ENCODE assay signal across 1 cellular context in the genomic region with DNA sequence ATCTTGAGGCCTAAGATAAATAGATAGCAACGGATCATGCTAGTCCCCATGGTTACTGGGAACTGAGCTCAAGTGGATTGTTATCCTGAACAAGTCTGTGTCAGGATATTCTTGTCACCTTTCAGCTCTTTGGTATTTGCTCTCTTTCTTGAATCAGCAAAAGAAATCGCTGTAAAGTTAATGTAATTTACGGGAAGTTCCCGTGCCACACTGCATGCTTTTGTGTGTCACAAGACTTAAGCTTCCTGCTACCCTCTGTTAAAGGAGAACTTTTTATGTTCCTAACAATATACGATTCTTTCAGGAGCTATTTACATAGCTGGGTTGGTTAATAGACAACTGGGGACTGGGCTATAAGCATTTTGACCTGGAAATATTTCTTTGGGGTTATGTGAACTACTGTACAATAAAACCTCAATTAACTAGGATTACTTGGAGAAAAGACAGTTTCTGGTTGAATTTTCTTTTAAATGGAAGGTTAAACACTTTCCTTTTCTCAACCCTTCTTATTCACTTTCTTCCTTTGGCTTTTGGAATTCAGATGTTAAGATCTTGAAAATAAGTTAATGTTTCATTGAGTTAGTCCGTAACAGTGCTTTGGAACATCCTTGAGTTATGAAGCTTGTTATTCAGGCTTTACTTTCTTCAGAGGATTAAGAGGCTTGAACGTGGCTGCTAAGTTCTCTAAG.
A peak's percentile ranks its signal among the peaks of the same experiment; 100 is the strongest.
TF ChIP-seq lines count a peak whose summit lies in the region.

No MANE protein-coding gene starts in this region.

TF ChIP-seq in HepG2, 621 proteins besides CTCF, POLR2A, EP300 and RAD21 (continued from another document and continues in another):
- TF ChIP-seq ZIK1 (CRISPR knock-in tag; IDR thresholded peaks at IDR 0.05; ENCODE audit: borderline replicate concordance, low read depth) (no peak), GABPA (IDR thresholded peaks at IDR 0.05; ENCODE audit: low read depth, low read length) (no peak), GABPA (CRISPR knock-in tag; IDR thresholded peaks at IDR 0.05; ENCODE audit: low read depth) (peak; percentile 77), MBNL3 (CRISPR knock-in tag; conservative IDR thresholded peaks at IDR 0.05) (no peak), ZNF510 (CRISPR knock-in tag; IDR thresholded peaks at IDR 0.05; ENCODE audit: low read depth) (no peak), ZNF225 (CRISPR knock-in tag; IDR thresholded peaks at IDR 0.05) (no peak), MTF2 (CRISPR knock-in tag; IDR thresholded peaks at IDR 0.05; ENCODE audit: borderline replicate concordance) (no peak), ZNF3 (CRISPR knock-in tag; IDR thresholded peaks at IDR 0.05) (peak; percentile 53; the same call in 1 of the 2 replicates), ZNF772 (CRISPR knock-in tag; IDR thresholded peaks at IDR 0.05) (peak; percentile 90; the same call in 1 of the 2 replicates), NAIF1 (CRISPR knock-in tag; IDR thresholded peaks at IDR 0.05; ENCODE audit: borderline replicate concordance) (peak; percentile 50; the same call in 1 of the 2 replicates), ZNF17 (CRISPR knock-in tag; IDR thresholded peaks at IDR 0.05) (no peak), ERF (CRISPR knock-in tag; IDR thresholded peaks at IDR 0.05) (peak; percentile 98), ZNF12 (CRISPR knock-in tag; IDR thresholded peaks at IDR 0.05) (peak; percentile 86; the same call in 1 of the 2 replicates), NCOA2 (CRISPR knock-in tag; IDR thresholded peaks at IDR 0.05) (peak; percentile 100), ZKSCAN8 (CRISPR knock-in tag; IDR thresholded peaks at IDR 0.05; ENCODE audit: borderline replicate concordance) (peak; percentile 97), ZBTB7B (CRISPR knock-in tag; IDR thresholded peaks at IDR 0.05) (peak; percentile 46; the same call in 1 of the 2 replicates), BCL6 (CRISPR knock-in tag; IDR thresholded peaks at IDR 0.05) (peak; percentile 96), ZNF143 (CRISPR knock-in tag; IDR thresholded peaks at IDR 0.05) (no peak), HNRNPK (IDR thresholded peaks at IDR 0.05; ENCODE audit: low read depth, low read length, poor library complexity, severe bottlenecking) (no peak), HDAC2 (CRISPR knock-in tag; IDR thresholded peaks at IDR 0.05) (peak; percentile 96), ZNF883 (CRISPR knock-in tag; IDR thresholded peaks at IDR 0.05; ENCODE audit: not compliant biosample characterization) (no peak), GABPB1 (CRISPR knock-in tag; IDR thresholded peaks at IDR 0.05) (peak; percentile 72), ZSCAN31 (CRISPR knock-in tag; IDR thresholded peaks at IDR 0.05; ENCODE audit: low read depth) (peak; percentile 77; the same call in 1 of the 2 replicates), CC2D1A (CRISPR knock-in tag; IDR thresholded peaks at IDR 0.05) (no peak), ZNF333 (CRISPR knock-in tag; IDR thresholded peaks at IDR 0.05; ENCODE audit: borderline replicate concordance) (no peak), NKX3-1 (CRISPR knock-in tag; IDR thresholded peaks at IDR 0.05) (peak; percentile 77), ZNF430 (CRISPR knock-in tag; IDR thresholded peaks at IDR 0.05) (peak; percentile 63), HHEX (CRISPR knock-in tag; IDR thresholded peaks at IDR 0.05) (peak; percentile 56; the same call in 1 of the 2 replicates), MIER3 (CRISPR knock-in tag; IDR thresholded peaks at IDR 0.05; ENCODE audit: borderline replicate concordance) (peak; percentile 97; the same call in 1 of the 2 replicates), HNRNPUL1 (IDR thresholded peaks at IDR 0.05; ENCODE audit: low read depth, low read length) (peak; percentile 70; the same call in 1 of the 2 replicates), RFX3 (CRISPR knock-in tag; IDR thresholded peaks at IDR 0.05) (peak; percentile 82), KMT2A (CRISPR knock-in tag; IDR thresholded peaks at IDR 0.05) (peak; percentile 68)
- TF ChIP-seq, protein P1, sequence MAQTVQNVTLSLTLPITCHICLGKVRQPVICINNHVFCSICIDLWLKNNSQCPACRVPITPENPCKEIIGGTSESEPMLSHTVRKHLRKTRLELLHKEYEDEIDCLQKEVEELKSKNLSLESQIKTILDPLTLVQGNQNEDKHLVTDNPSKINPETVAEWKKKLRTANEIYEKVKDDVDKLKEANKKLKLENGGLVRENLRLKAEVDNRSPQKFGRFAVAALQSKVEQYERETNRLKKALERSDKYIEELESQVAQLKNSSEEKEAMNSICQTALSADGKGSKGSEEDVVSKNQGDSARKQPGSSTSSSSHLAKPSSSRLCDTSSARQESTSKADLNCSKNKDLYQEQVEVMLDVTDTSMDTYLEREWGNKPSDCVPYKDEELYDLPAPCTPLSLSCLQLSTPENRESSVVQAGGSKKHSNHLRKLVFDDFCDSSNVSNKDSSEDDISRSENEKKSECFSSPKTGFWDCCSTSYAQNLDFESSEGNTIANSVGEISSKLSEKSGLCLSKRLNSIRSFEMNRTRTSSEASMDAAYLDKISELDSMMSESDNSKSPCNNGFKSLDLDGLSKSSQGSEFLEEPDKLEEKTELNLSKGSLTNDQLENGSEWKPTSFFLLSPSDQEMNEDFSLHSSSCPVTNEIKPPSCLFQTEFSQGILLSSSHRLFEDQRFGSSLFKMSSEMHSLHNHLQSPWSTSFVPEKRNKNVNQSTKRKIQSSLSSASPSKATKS (CRISPR knock-in tag; IDR thresholded peaks at IDR 0.05), result no peak
- TF ChIP-seq, protein P2, sequence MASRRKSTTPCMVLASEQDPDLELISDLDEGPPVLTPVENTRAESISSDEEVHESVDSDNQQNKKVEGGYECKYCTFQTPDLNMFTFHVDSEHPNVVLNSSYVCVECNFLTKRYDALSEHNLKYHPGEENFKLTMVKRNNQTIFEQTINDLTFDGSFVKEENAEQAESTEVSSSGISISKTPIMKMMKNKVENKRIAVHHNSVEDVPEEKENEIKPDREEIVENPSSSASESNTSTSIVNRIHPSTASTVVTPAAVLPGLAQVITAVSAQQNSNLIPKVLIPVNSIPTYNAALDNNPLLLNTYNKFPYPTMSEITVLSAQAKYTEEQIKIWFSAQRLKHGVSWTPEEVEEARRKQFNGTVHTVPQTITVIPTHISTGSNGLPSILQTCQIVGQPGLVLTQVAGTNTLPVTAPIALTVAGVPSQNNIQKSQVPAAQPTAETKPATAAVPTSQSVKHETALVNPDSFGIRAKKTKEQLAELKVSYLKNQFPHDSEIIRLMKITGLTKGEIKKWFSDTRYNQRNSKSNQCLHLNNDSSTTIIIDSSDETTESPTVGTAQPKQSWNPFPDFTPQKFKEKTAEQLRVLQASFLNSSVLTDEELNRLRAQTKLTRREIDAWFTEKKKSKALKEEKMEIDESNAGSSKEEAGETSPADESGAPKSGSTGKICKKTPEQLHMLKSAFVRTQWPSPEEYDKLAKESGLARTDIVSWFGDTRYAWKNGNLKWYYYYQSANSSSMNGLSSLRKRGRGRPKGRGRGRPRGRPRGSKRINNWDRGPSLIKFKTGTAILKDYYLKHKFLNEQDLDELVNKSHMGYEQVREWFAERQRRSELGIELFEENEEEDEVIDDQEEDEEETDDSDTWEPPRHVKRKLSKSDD (CRISPR knock-in tag; IDR thresholded peaks at IDR 0.05; ENCODE audit: low read depth), result 0 out of 2 replicates have a peak, but pooled peaks have one; percentile 22
- TF ChIP-seq, protein P3, sequence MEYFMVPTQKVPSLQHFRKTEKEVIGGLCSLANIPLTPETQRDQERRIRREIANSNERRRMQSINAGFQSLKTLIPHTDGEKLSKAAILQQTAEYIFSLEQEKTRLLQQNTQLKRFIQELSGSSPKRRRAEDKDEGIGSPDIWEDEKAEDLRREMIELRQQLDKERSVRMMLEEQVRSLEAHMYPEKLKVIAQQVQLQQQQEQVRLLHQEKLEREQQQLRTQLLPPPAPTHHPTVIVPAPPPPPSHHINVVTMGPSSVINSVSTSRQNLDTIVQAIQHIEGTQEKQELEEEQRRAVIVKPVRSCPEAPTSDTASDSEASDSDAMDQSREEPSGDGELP (IDR thresholded peaks at IDR 0.05; ENCODE audit: borderline replicate concordance, low read depth), result 0 out of 2 replicates have a peak, but pooled peaks have one; percentile 43
- TF ChIP-seq, protein P4, sequence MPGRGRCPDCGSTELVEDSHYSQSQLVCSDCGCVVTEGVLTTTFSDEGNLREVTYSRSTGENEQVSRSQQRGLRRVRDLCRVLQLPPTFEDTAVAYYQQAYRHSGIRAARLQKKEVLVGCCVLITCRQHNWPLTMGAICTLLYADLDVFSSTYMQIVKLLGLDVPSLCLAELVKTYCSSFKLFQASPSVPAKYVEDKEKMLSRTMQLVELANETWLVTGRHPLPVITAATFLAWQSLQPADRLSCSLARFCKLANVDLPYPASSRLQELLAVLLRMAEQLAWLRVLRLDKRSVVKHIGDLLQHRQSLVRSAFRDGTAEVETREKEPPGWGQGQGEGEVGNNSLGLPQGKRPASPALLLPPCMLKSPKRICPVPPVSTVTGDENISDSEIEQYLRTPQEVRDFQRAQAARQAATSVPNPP (CRISPR knock-in tag; IDR thresholded peaks at IDR 0.05), result no peak
- TF ChIP-seq, protein P5, sequence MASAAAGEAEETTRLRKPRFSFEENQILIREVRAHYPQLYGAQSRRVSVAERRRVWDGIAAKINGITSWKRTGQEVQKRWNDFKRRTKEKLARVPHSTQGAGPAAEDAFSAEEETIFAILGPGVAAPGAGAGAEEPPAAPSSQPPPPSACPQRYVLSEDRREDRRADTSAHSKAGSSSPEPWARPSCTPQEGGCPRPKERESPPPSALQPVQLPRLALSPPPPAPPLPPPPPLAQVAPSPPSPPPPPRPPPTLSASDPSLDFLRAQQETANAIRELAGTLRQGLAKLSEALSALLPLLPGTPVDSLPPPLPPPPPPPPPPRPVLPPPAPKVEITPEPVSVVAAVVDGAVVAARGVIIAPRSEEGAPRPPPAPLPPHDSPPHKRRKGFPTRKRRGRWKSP (CRISPR knock-in tag; IDR thresholded peaks at IDR 0.05), result peak; percentile 65; the same call in 1 of the 2 replicates
- TF ChIP-seq, protein P6, sequence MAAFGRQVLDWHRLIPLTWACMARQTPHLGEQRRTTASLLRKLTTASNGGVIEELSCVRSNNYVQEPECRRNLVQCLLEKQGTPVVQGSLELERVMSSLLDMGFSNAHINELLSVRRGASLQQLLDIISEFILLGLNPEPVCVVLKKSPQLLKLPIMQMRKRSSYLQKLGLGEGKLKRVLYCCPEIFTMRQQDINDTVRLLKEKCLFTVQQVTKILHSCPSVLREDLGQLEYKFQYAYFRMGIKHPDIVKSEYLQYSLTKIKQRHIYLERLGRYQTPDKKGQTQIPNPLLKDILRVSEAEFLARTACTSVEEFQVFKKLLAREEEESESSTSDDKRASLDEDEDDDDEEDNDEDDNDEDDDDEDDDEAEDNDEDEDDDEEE (CRISPR knock-in tag; IDR thresholded peaks at IDR 0.05), result no peak
- TF ChIP-seq, protein P7, sequence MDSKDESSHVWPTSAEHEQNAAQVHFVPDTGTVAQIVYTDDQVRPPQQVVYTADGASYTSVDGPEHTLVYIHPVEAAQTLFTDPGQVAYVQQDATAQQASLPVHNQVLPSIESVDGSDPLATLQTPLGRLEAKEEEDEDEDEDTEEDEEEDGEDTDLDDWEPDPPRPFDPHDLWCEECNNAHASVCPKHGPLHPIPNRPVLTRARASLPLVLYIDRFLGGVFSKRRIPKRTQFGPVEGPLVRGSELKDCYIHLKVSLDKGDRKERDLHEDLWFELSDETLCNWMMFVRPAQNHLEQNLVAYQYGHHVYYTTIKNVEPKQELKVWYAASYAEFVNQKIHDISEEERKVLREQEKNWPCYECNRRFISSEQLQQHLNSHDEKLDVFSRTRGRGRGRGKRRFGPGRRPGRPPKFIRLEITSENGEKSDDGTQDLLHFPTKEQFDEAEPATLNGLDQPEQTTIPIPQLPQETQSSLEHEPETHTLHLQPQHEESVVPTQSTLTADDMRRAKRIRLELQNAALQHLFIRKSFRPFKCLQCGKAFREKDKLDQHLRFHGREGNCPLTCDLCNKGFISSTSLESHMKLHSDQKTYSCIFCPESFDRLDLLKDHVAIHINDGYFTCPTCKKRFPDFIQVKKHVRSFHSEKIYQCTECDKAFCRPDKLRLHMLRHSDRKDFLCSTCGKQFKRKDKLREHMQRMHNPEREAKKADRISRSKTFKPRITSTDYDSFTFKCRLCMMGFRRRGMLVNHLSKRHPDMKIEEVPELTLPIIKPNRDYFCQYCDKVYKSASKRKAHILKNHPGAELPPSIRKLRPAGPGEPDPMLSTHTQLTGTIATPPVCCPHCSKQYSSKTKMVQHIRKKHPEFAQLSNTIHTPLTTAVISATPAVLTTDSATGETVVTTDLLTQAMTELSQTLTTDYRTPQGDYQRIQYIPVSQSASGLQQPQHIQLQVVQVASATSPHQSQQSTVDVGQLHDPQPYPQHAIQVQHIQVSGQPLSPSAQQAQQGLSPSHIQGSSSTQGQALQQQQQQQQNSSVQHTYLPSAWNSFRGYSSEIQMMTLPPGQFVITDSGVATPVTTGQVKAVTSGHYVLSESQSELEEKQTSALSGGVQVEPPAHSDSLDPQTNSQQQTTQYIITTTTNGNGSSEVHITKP (CRISPR knock-in tag; IDR thresholded peaks at IDR 0.05; ENCODE audit: low read depth), result peak; percentile 90
- TF ChIP-seq, protein P8, sequence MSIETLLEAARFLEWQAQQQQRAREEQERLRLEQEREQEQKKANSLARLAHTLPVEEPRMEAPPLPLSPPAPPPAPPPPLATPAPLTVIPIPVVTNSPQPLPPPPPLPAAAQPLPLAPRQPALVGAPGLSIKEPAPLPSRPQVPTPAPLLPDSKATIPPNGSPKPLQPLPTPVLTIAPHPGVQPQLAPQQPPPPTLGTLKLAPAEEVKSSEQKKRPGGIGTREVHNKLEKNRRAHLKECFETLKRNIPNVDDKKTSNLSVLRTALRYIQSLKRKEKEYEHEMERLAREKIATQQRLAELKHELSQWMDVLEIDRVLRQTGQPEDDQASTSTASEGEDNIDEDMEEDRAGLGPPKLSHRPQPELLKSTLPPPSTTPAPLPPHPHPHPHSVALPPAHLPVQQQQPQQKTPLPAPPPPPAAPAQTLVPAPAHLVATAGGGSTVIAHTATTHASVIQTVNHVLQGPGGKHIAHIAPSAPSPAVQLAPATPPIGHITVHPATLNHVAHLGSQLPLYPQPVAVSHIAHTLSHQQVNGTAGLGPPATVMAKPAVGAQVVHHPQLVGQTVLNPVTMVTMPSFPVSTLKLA (IDR thresholded peaks at IDR 0.05), result peak; percentile 29; the same call in 1 of the 2 replicates
- TF ChIP-seq, protein P9, sequence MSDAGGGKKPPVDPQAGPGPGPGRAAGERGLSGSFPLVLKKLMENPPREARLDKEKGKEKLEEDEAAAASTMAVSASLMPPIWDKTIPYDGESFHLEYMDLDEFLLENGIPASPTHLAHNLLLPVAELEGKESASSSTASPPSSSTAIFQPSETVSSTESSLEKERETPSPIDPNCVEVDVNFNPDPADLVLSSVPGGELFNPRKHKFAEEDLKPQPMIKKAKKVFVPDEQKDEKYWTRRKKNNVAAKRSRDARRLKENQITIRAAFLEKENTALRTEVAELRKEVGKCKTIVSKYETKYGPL (CRISPR knock-in tag; IDR thresholded peaks at IDR 0.05), result peak; percentile 55; the same call in 1 of the 2 replicates
- TF ChIP-seq, protein P10, sequence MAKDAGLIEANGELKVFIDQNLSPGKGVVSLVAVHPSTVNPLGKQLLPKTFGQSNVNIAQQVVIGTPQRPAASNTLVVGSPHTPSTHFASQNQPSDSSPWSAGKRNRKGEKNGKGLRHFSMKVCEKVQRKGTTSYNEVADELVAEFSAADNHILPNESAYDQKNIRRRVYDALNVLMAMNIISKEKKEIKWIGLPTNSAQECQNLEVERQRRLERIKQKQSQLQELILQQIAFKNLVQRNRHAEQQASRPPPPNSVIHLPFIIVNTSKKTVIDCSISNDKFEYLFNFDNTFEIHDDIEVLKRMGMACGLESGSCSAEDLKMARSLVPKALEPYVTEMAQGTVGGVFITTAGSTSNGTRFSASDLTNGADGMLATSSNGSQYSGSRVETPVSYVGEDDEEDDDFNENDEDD (CRISPR knock-in tag; IDR thresholded peaks at IDR 0.05; ENCODE audit: borderline replicate concordance), result no peak
